In genomic region chr18:44625367-44625766, GRCh38 we compare ENCODE assay signal across 31 cellular contexts. TPM values are rescaled to one million over a fixed set of nuclear protein-coding genes. Genes with fewer than 3 reads are reported as not detected.
DNase-seq lines count a peak whose midpoint lies in the region; ATAC-seq and TF ChIP-seq lines count a peak whose summit lies in the region.
"Had no signal": no experiment of that assay in that cellular context is flagged by ENCODE, and none has a peak within 500 bp of the region (broad histone marks: within the 10 kb centered on the region; RNA-seq: fewer than 3 reads in every experiment).

No MANE protein-coding gene starts in this region.

- no peak overlapping the region for H3K4me2 ChIP-seq in GM23338

- ATAC-seq in GM23338 (peak; percentile 34; the same call in 1 of the 3 replicates), HG03354 (IDR thresholded peaks at IDR 0.05; ENCODE audit: poor library complexity, severe bottlenecking, unreplicated experiment) (no peak), GM21381 (IDR thresholded peaks at IDR 0.05; ENCODE audit: unreplicated experiment) (no peak)
- ATAC-seq: activated CD4-positive, alpha-beta T cell treated with anti-CD3 and anti-CD28 coated beads for 36 hours; effector memory CD8-positive, alpha-beta T cell; esophagus mucosa; heart right ventricle; left colon; sciatic nerve; stimulated activated effector memory CD8-positive, alpha-beta T cell treated with anti-CD3 and anti-CD28 coated beads, Interleukin-12 subunit alpha, Interleukin-12 subunit beta, amount 100 ng/mL, for 72 hours had no signal

- no peaks in the 10 kb centered on the region for H3K79me2 ChIP-seq in GM23338 (replicated peaks; ENCODE audit: insufficient read depth)

- DNase-seq in DMS53 (lab: John Stamatoyannopoulos, UW) (peak; percentile 43), DMS53 treated with DMSO at 0.1 percent for 48 hours (lab: John Stamatoyannopoulos, UW; ENCODE audit: unreplicated experiment) (no peak), GM23338 (ENCODE audit: low spot score) (no peak), NCI-H526 treated with DMSO at 0.1 percent for 48 hours (lab: John Stamatoyannopoulos, UW) (peak; percentile 40), nephron progenitor cell (no peak), iPS-NIHi7 (ENCODE audit: extremely low spot score) (no peak)
- DNase-seq: activated CD4-positive, alpha-beta T cell treated with anti-CD3 and anti-CD28 coated beads for 36 hours; activated effector memory CD4-positive, alpha-beta T cell treated with anti-CD3 and anti-CD28 coated beads, Interleukin-2, amount 50 U/mL, for 16 hours; activated naive CD8-positive, alpha-beta T cell treated with anti-CD3 and anti-CD28 coated beads for 36 hours; activated T-cell treated with anti-CD3 and anti-CD28 coated beads, Interleukin-2, amount 50 U/mL, for 1 hour; aorta; colonic mucosa; effector memory CD8-positive, alpha-beta T cell; foreskin melanocyte; GOT3; heart right ventricle; Kasumi-1; left colon; MV-4-11; SHP77; stimulated activated CD4-positive, alpha-beta T cell treated with anti-CD3 and anti-CD28 coated beads, Interleukin-12 subunit alpha, Interleukin-12 subunit beta, amount 100 ng/mL, for 4 hours; stimulated activated CD4-positive, alpha-beta T cell treated with anti-CD3 and anti-CD28 coated beads, Interleukin-4, amount 100 ng/mL, for 24 hours had no signal

- no peak overlapping the region for H3K27ac ChIP-seq in GM23338 (ENCODE audit: low read depth)
- H3K27ac ChIP-seq: 22Rv1, cardiac muscle cell, colonic mucosa, heart right ventricle had no signal

- H3K9me3 Mint-ChIP-seq in GM23338 = no peaks in the 10 kb centered on the region
- no peaks in the 10 kb centered on the region for H3K9me3 Mint-ChIP-seq in nephron progenitor cell
- H3K9me3 Mint-ChIP-seq: activated naive CD8-positive, alpha-beta T cell treated with anti-CD3 and anti-CD28 coated beads for 36 hours; CD14-positive monocyte; effector memory CD8-positive, alpha-beta T cell; stimulated activated effector memory CD8-positive, alpha-beta T cell treated with anti-CD3 and anti-CD28 coated beads, Interleukin-12 subunit alpha, Interleukin-12 subunit beta, amount 100 ng/mL, for 72 hours; T-helper 2 cell treated with Interferon-gamma antibody and Interleukin-4, amounts not matched to agents 5 μg/mL and 100 μg/mL, for 36 hours had no signal

- H3K27me3 ChIP-seq in GM23338 (ENCODE audit: insufficient read depth) = no peaks in the 10 kb centered on the region
- H3K27me3 ChIP-seq: cardiac muscle cell, colonic mucosa, heart right ventricle had no signal

- H3F3A ChIP-seq in GM23338 (replicated peaks; ENCODE audit: low read depth) = no peaks in the 10 kb centered on the region

- peaks cover 23% of the 10 kb centered on the region; the same call in 2 of the 3 replicates for H3K4me1 Mint-ChIP-seq in GM23338
- no peaks in the 10 kb centered on the region for H3K4me1 Mint-ChIP-seq in nephron progenitor cell

- no peaks in the 10 kb centered on the region for H3K36me3 ChIP-seq in GM23338 (ENCODE audit: insufficient read depth)
- H3K36me3 ChIP-seq: cardiac muscle cell, colonic mucosa, heart right ventricle had no signal

- peaks cover 8% of the 10 kb centered on the region; the same call in 1 of the 2 replicates for H3K9me2 ChIP-seq in GM23338 (ENCODE audit: insufficient read depth)

- peak overlapping the region; percentile 50; the same call in 1 of the 2 replicates for H2AFZ ChIP-seq in GM23338

- peak overlapping the region; percentile 33; the same call in 1 of the 2 replicates for H3K27ac Mint-ChIP-seq in GM23338
- H3K27ac Mint-ChIP-seq in nephron progenitor cell = peak overlapping the region; percentile 53
- H3K27ac Mint-ChIP-seq: activated CD4-positive, alpha-beta T cell treated with anti-CD3 and anti-CD28 coated beads for 36 hours; activated naive CD8-positive, alpha-beta T cell treated with anti-CD3 and anti-CD28 coated beads for 36 hours; stimulated activated effector memory CD8-positive, alpha-beta T cell treated with anti-CD3 and anti-CD28 coated beads, Interleukin-12 subunit alpha, Interleukin-12 subunit beta, amount 100 ng/mL, for 72 hours; T-helper 2 cell treated with Interferon-gamma antibody and Interleukin-4, amounts not matched to agents 5 μg/mL and 100 μg/mL, for 36 hours had no signal

- no peak overlapping the region for H3K4me3 ChIP-seq in GM23338
- H3K4me3 ChIP-seq: cardiac muscle cell, colonic mucosa, heart right ventricle had no signal

- H3K4me3 Mint-ChIP-seq in GM23338 = no peak overlapping the region
- no peak overlapping the region for H3K4me3 Mint-ChIP-seq in nephron progenitor cell
- H3K4me3 Mint-ChIP-seq: activated CD4-positive, alpha-beta T cell treated with anti-CD3 and anti-CD28 coated beads for 36 hours; activated naive CD8-positive, alpha-beta T cell treated with anti-CD3 and anti-CD28 coated beads for 36 hours; CD14-positive monocyte; effector memory CD8-positive, alpha-beta T cell; stimulated activated effector memory CD8-positive, alpha-beta T cell treated with anti-CD3 and anti-CD28 coated beads, Interleukin-12 subunit alpha, Interleukin-12 subunit beta, amount 100 ng/mL, for 72 hours; T-helper 2 cell treated with Interferon-gamma antibody and Interleukin-4, amounts not matched to agents 5 μg/mL and 100 μg/mL, for 36 hours had no signal

- H3K36me3 Mint-ChIP-seq in GM23338 (ENCODE audit: low read depth) = no peaks in the 10 kb centered on the region
- no peaks in the 10 kb centered on the region for H3K36me3 Mint-ChIP-seq in nephron progenitor cell (ENCODE audit: low read depth)
- H3K36me3 Mint-ChIP-seq: activated naive CD8-positive, alpha-beta T cell treated with anti-CD3 and anti-CD28 coated beads for 36 hours; CD14-positive monocyte; stimulated activated effector memory CD8-positive, alpha-beta T cell treated with anti-CD3 and anti-CD28 coated beads, Interleukin-12 subunit alpha, Interleukin-12 subunit beta, amount 100 ng/mL, for 72 hours had no signal

- TF ChIP-seq CTCF in GM23338 (conservative IDR thresholded peaks at IDR 0.05; ENCODE audit: low read depth in 2 of 2) (no peak), nephron progenitor cell (IDR thresholded peaks at IDR 0.05) (no peak)

- H3K27me3 Mint-ChIP-seq in GM23338 (ENCODE audit: insufficient read depth, low read depth, poor library complexity) (peaks cover 1% of the 10 kb centered on the region), nephron progenitor cell (ENCODE audit: low read depth, poor library complexity) (peaks cover 4% of the 10 kb centered on the region)
- H3K27me3 Mint-ChIP-seq: activated naive CD8-positive, alpha-beta T cell treated with anti-CD3 and anti-CD28 coated beads for 36 hours had no signal

- H3K4me1 ChIP-seq in GM23338 (ENCODE audit: insufficient read depth) = peaks cover 12% of the 10 kb centered on the region
- H3K4me1 ChIP-seq: colonic mucosa had no signal

- no peaks in the 10 kb centered on the region for H4K20me1 ChIP-seq in GM23338 (replicated peaks; ENCODE audit: insufficient read depth)

TF ChIP-seq in GM23338, 12 proteins besides CTCF, POLR2A, EP300 and RAD21 (continues in another document):
- TF ChIP-seq POLR2AphosphoS5 (IDR thresholded peaks at IDR 0.05; ENCODE audit: low read depth) = no peak

RNA-seq across cellular contexts. Expression of gene SETBP1, which starts 55.3 kb away (rescaled TPM):
- 3.7 and 5.5 TPM in 2 replicates for total RNA-seq in GM23338 (2014; rRNA removed; shearing (Covaris generic))
- 1.6 TPM in 2 replicates for polyA plus RNA-seq in GM23338 (2016; fragmentation: Nextera tagmentation; extraction: Ambion mirVana)

Comparison
In these comparisons a context has a peak if more than half of its experiments do, and no peak if none do; other contexts are left out.
1. DNase-seq: peak in DMS53 (single experiment) and NCI-H526 treated with DMSO at 0.1 percent for 48 hours (single experiment); none in DMS53 treated with DMSO at 0.1 percent for 48 hours (single experiment), GM23338 (single experiment), nephron progenitor cell (single experiment) and iPS-NIHi7 (single experiment).